2 cellular contexts compared by ENCODE assay signal in the genomic region with DNA sequence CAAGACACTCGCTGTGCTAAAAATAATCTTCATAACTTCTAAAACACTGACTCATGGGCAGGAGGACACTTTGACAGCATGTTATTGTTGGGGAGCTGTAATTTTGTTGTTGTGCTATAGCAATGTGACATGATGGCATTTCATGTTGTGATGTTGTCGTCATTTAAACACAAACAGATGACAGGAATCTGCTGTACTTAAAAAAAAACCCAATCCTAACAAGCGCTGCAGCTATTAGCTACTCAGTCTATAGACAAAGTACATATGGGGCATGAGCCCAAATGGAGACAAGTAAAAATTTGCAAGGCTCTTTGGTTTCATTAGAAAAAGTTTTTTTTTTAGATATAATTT.
TF ChIP-seq lines count a peak whose summit lies in the region.

No MANE protein-coding gene starts in this region.

TF ChIP-seq in SK-N-SH, 30 proteins besides CTCF, POLR2A, EP300 and RAD21 (continued from another document):
- TF ChIP-seq, protein P1, sequence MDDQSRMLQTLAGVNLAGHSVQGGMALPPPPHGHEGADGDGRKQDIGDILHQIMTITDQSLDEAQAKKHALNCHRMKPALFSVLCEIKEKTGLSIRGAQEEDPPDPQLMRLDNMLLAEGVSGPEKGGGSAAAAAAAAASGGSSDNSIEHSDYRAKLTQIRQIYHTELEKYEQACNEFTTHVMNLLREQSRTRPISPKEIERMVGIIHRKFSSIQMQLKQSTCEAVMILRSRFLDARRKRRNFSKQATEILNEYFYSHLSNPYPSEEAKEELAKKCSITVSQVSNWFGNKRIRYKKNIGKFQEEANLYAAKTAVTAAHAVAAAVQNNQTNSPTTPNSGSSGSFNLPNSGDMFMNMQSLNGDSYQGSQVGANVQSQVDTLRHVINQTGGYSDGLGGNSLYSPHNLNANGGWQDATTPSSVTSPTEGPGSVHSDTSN (IDR thresholded peaks at IDR 0.05), result no peak
- TF ChIP-seq, protein P2, sequence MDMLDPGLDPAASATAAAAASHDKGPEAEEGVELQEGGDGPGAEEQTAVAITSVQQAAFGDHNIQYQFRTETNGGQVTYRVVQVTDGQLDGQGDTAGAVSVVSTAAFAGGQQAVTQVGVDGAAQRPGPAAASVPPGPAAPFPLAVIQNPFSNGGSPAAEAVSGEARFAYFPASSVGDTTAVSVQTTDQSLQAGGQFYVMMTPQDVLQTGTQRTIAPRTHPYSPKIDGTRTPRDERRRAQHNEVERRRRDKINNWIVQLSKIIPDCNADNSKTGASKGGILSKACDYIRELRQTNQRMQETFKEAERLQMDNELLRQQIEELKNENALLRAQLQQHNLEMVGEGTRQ (IDR thresholded peaks at IDR 0.05; ENCODE audit: borderline replicate concordance, low read depth, low read length), result no peak
- TF ChIP-seq MXI1 (IDR thresholded peaks at IDR 0.05; ENCODE audit: low read depth, low read length) (no peak), SMC3 (IDR thresholded peaks at IDR 0.05; ENCODE audit: low read depth, low read length) (no peak), CHD2 (IDR thresholded peaks at IDR 0.05; ENCODE audit: low read length, partially characterized antibody) (no peak), FOXM1 (IDR thresholded peaks at IDR 0.05; ENCODE audit: low read depth) (no peak)

TF ChIP-seq in SK-N-SH treated with all-trans-retinoic acid at 6 μM for 48 hours, 23 proteins besides CTCF, POLR2A, EP300 and RAD21 (continued from another document):
- TF ChIP-seq, protein P3, sequence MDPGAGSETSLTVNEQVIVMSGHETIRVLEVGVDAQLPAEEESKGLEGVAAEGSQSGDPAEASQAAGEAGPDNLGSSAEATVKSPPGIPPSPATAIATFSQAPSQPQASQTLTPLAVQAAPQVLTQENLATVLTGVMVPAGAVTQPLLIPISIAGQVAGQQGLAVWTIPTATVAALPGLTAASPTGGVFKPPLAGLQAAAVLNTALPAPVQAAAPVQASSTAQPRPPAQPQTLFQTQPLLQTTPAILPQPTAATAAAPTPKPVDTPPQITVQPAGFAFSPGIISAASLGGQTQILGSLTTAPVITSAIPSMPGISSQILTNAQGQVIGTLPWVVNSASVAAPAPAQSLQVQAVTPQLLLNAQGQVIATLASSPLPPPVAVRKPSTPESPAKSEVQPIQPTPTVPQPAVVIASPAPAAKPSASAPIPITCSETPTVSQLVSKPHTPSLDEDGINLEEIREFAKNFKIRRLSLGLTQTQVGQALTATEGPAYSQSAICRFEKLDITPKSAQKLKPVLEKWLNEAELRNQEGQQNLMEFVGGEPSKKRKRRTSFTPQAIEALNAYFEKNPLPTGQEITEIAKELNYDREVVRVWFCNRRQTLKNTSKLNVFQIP (CRISPR knock-in tag; IDR thresholded peaks at IDR 0.05; ENCODE audit: borderline replicate concordance, low read depth), result no peak
- TF ChIP-seq ZC3H10 (CRISPR knock-in tag; IDR thresholded peaks at IDR 0.05) (no peak), ZNF565 (CRISPR knock-in tag; conservative IDR thresholded peaks at IDR 0.05; ENCODE audit: low read depth) (no peak), ZFP30 (CRISPR knock-in tag; IDR thresholded peaks at IDR 0.05) (no peak)
